ENCODE assay signal across 21 cellular contexts in genomic region chr12:22802883-22803640, GRCh38.
"Had no signal": no experiment of that assay in that cellular context is flagged by ENCODE, and none has a peak within 500 bp of the region (broad histone marks: within the 10 kb centered on the region; RNA-seq: fewer than 3 reads in every experiment).

No MANE protein-coding gene starts in this region.

- H3K9ac ChIP-seq: neural progenitor cell had no signal

- DNase-seq: activated CD4-positive, alpha-beta memory T cell treated with anti-CD3 and anti-CD28 coated beads, Interleukin-2, amount 10 ng/mL, durations not matched to agents 7 days and 5 days; activated CD4-positive, alpha-beta T cell treated with anti-CD3 and anti-CD28 coated beads for 48 hours; activated CD4-positive, CD25-positive, alpha-beta regulatory T cell; activated CD8-positive, alpha-beta memory T cell treated with anti-CD3 and anti-CD28 coated beads, Interleukin-2, amount 10 ng/mL, durations not matched to agents 7 days and 5 days; activated naive CD8-positive, alpha-beta T cell treated with anti-CD3 and anti-CD28 coated beads for 36 hours; amygdala; body of pancreas; caudate nucleus; foreskin fibroblast; glutamatergic neuron; hypothalamus; mammary epithelial cell; naive B cell; ovary; right lobe of liver; stimulated activated CD4-positive, alpha-beta T cell treated with anti-CD3 and anti-CD28 coated beads, Interleukin-4, amount 100 ng/mL, for 24 hours; stomach; T1000 had no signal

- H3K27me3 ChIP-seq: body of pancreas, neural progenitor cell, ovary, right lobe of liver, stomach, upper lobe of left lung had no signal

- H3K36me3 ChIP-seq: neural progenitor cell, ovary, right lobe of liver, stomach, upper lobe of left lung had no signal

- H3K9me3 ChIP-seq: body of pancreas, ovary, right lobe of liver, upper lobe of left lung had no signal

- H3K4me1 ChIP-seq: body of pancreas, neural progenitor cell, right lobe of liver, stomach, upper lobe of left lung had no signal

- H3K4me3 ChIP-seq: body of pancreas, coronary artery, neural progenitor cell, ovary, right lobe of liver, stomach, upper lobe of left lung had no signal

- H3K4me2 ChIP-seq: neural progenitor cell had no signal

- H3K27ac ChIP-seq: body of pancreas, coronary artery, neural progenitor cell, ovary, right lobe of liver, stomach, upper lobe of left lung had no signal
